ENCODE assay signal across 8 cellular contexts in the genomic region with DNA sequence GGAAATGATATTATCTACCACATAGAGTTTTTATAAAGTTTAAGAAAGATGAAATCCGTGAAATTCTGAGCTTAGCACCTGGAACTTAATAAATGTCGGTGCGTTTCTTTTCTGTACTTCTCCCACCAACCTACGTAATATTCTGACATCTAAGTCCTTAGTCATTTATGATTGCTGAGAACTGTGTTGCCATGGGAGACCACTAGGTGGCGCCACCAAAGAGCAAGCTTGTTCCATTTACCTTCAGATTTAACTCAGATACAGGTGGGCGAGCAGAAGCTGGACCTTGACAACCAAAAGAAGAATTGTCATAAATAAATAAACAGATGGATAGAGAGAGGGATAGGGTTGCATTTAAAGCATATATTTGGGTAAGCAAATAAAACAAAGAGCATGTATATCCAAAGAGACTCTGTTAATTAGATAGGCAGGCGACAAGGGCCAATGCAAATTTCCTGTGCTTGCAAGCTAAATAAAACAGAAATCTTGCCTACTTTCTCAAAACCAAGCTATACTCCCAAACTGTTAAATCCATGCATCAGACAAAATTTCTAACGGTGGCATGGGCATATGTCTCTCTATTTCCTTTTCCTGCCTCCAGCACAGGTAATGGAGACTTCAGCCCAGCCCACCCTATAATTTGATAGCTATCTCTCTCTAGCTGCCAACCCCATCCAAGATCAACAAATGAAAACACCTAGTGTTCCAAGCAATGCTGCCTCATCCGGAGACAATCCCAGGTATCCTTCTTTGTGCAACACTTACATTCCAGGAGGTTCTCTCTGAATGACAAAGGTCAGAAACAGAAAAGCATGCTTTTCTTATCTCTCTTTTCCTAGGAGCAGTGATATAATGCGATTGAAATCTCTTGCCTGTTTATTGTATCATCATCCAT.
A peak's percentile ranks its signal among the peaks of the same experiment; 100 is the strongest.
DNase-seq lines count a peak whose midpoint lies in the region; TF ChIP-seq lines count a peak whose summit lies in the region.

No MANE protein-coding gene starts in this region.

- H3K27ac ChIP-seq in VCaP (peak overlapping the region; percentile 80), left ventricle myocardium inferior (replicated peaks) (no peak overlapping the region), vagina (no peak overlapping the region)

- H3K4me1 ChIP-seq in left ventricle myocardium inferior (peaks cover 17% of the 10 kb centered on the region), vagina (peaks cover 7% of the 10 kb centered on the region)

- TF ChIP-seq CTCF in AG09319 (IDR thresholded peaks at IDR 0.05; ENCODE audit: low read depth, low read length) (peak; percentile 55), GM12864 (IDR thresholded peaks at IDR 0.05; ENCODE audit: low read depth, low read length, missing control alignments) (peak; percentile 70), VCaP (conservative IDR thresholded peaks at IDR 0.05) (peak; percentile 89), left ventricle myocardium inferior (IDR thresholded peaks at IDR 0.05; ENCODE audit: borderline replicate concordance) (peak; percentile 74), vagina (IDR thresholded peaks at IDR 0.05) (peak in 1 of 3 experiments; percentile 31)

- no peak for DNase-seq in AG09319 (ENCODE audit: extremely low read depth, low read depth)
- DNase-seq in GM12864 (ENCODE audit: low read depth) = peak; percentile 16
- peak; percentile 69 for DNase-seq in HT-29 (ENCODE audit: low spot score)
- peak; percentile 30 for DNase-seq in left ventricle myocardium inferior
- DNase-seq in stimulated activated CD8-positive, alpha-beta memory T cell treated with anti-CD3 and anti-CD28 coated beads, Interleukin-2, amount 100 ng/mL, for 48 hours (ENCODE audit: low read depth in 2 of 2) = peak; percentile 23 to 24
- DNase-seq in vagina (ENCODE audit: extremely low spot score in 2 of 2) = no peak
- no peak for DNase-seq in NCI-H2107 (lab: John Stamatoyannopoulos, UW)

- H3K9me3 ChIP-seq in left ventricle myocardium inferior (replicated peaks) (no peaks in the 10 kb centered on the region), vagina (no peaks in the 10 kb centered on the region)

- no peak for TF ChIP-seq POLR2A in vagina (IDR thresholded peaks at IDR 0.05)

- H3K36me3 ChIP-seq in left ventricle myocardium inferior (no peaks in the 10 kb centered on the region), vagina (no peaks in the 10 kb centered on the region)

- no peaks in the 10 kb centered on the region for H3K27me3 ChIP-seq in left ventricle myocardium inferior (ENCODE audit: low read depth)
- H3K27me3 ChIP-seq in vagina = no peaks in the 10 kb centered on the region

- intact Hi-C loops in left ventricle myocardium inferior (cut with micrococcal nuclease) = no loop called here
- intact Hi-C loops in vagina (cut with DNase I) = no loop called here

- H3K4me3 ChIP-seq in GM12864 (ENCODE audit: low read depth, low read length) (no peak overlapping the region), left ventricle myocardium inferior (no peak overlapping the region), vagina (no peak overlapping the region)

Comparison
In these comparisons a context has a peak if more than half of its experiments do, and no peak if none do; other contexts are left out.
1. DNase-seq: peak in GM12864 (single experiment), HT-29 (single experiment), left ventricle myocardium inferior (single experiment) and stimulated activated CD8-positive, alpha-beta memory T cell treated with anti-CD3 and anti-CD28 coated beads, Interleukin-2, amount 100 ng/mL, for 48 hours (2 of 2); none in AG09319 (single experiment), vagina (0 of 2) and NCI-H2107 (single experiment).